8 cellular contexts compared by ENCODE assay signal in the genomic region with DNA sequence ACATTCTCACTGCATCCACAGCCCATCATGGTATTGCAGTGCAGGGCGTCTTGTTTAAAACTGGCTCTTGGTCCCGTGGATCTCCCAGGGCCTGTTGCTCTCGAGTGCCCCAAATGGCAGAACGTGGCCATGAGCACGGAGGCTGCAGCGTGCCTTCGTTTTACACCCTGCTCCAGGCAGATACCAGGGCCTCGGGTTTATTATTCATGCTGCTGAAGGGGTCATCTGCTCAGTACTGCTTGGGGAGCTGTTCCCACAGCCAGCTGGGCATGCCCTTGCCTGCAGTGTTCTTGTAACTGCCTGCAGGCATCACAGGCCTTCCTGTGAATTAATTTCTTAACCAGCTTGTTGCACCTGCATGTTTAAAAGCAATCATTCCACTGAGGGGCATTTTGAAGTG.
DNase-seq lines count a peak whose midpoint lies in the region; ATAC-seq, FAIRE-seq and TF ChIP-seq lines count a peak whose summit lies in the region.

No MANE protein-coding gene starts in this region.

- H3K4me3 ChIP-seq in SK-N-SH (ENCODE audit: low read depth in 2 of 2, low read length in 1 of 2) (no peak overlapping the region; a peak in 1 of 4 replicates), mesendoderm (ENCODE audit: low read length) (no peak overlapping the region)

- peaks cover 48% of the 10 kb centered on the region for H3K4me1 Mint-ChIP-seq in brain

- H3K4me1 ChIP-seq in SK-N-SH (ENCODE audit: control insufficient read depth in 1 of 2, insufficient read depth in 2 of 2, low read depth in 1 of 2, low read length in 1 of 2) = peaks cover 19 to 50% of the 10 kb centered on the region in 2 experiments
- no peaks in the 10 kb centered on the region for H3K4me1 ChIP-seq in mesendoderm (ENCODE audit: control insufficient read depth, low read depth, low read length)

- no peaks in the 10 kb centered on the region for H3K79me1 ChIP-seq in mesendoderm (ENCODE audit: low read length)

- H3F3A ChIP-seq in SK-N-SH (replicated peaks; ENCODE audit: insufficient read depth) = no peaks in the 10 kb centered on the region

- peak; percentile 58 for TF ChIP-seq CTCF in SK-N-SH (IDR thresholded peaks at IDR 0.05)
- peak in 1 of 2 experiments; percentile 57 for TF ChIP-seq CTCF in brain (conservative IDR thresholded peaks at IDR 0.05)

- H3K23ac ChIP-seq in mesendoderm (ENCODE audit: low read length) = no peak overlapping the region

- H4K8ac ChIP-seq in mesendoderm (ENCODE audit: low read depth, low read length) = no peak overlapping the region

- H3K4ac ChIP-seq in mesendoderm (ENCODE audit: low read depth, low read length) = no peak overlapping the region

- no peak overlapping the region for H3K4me3 Mint-ChIP-seq in brain

- H3K36me3 ChIP-seq in SK-N-SH (replicated peaks in 1 of 2; ENCODE audit: control insufficient read depth in 1 of 2, insufficient read depth in 2 of 2, low read length in 1 of 2) = peaks cover 2 to 4% of the 10 kb centered on the region in 2 experiments
- no peaks in the 10 kb centered on the region for H3K36me3 ChIP-seq in mesendoderm (ENCODE audit: control insufficient read depth, insufficient read depth, low read length)

- H3K79me2 ChIP-seq in SK-N-SH (ENCODE audit: insufficient read depth) (no peaks in the 10 kb centered on the region), mesendoderm (ENCODE audit: control insufficient read depth, insufficient read depth, low read length) (no peaks in the 10 kb centered on the region)

- H2AFZ ChIP-seq in SK-N-SH (ENCODE audit: low read depth) = no peak overlapping the region

- no peak for TF ChIP-seq EP300 in SK-N-SH (IDR thresholded peaks at IDR 0.05; ENCODE audit: borderline replicate concordance in 1 of 2, low read depth in 1 of 2, low read length in 1 of 2)

- no peak overlapping the region for H3K18ac ChIP-seq in mesendoderm (ENCODE audit: low read length)

- FAIRE-seq in GM12891 (lab: Jason Lieb, UNC) (peak; percentile 13), urothelium cell line (lab: Jason Lieb, UNC) (peak; percentile 77)

- H2BK120ac ChIP-seq in mesendoderm (ENCODE audit: low read depth, low read length) = no peak overlapping the region

- H3K9ac ChIP-seq in SK-N-SH = no peak overlapping the region
- no peak overlapping the region for H3K9ac ChIP-seq in mesendoderm (ENCODE audit: low read length)

- H2BK5ac ChIP-seq in mesendoderm (ENCODE audit: low read length) = no peak overlapping the region

- H4K20me1 ChIP-seq in SK-N-SH (ENCODE audit: insufficient read depth) = no peaks in the 10 kb centered on the region

- H3K27me3 ChIP-seq in SK-N-SH (ENCODE audit: insufficient read depth) (no peaks in the 10 kb centered on the region), mesendoderm (ENCODE audit: insufficient read depth, low read length, poor library complexity) (no peaks in the 10 kb centered on the region)

- no peaks in the 10 kb centered on the region for H3K27me3 Mint-ChIP-seq in brain

- CTCF ChIA-PET in SK-N-SH (lab: Yijun Ruan, JAX) = interaction anchor here (0.7 to 3.7 kb wide), 20 partner anchors 11 to 384 kb away, joined by 3 to 20 read pairs (median 4); no protein-coding TSS in a partner anchor

- no peak overlapping the region for H2AK5ac ChIP-seq in mesendoderm (ENCODE audit: low read length)

- H3K27ac Mint-ChIP-seq in brain = peak overlapping the region in 4 of 5 experiments; percentile 24 to 89 (median 76)

- H3K9me3 Mint-ChIP-seq in brain = peaks cover 4 to 21% (median 4%) of the 10 kb centered on the region in 5 experiments

- peak overlapping the region in 1 of 2 experiments; percentile 96; a peak in 2 of 4 replicates for H3K27ac ChIP-seq in SK-N-SH (ENCODE audit: low read depth in 2 of 2, low read length in 1 of 2)
- H3K27ac ChIP-seq in mesendoderm (ENCODE audit: low read depth, low read length) = no peak overlapping the region

- DNase-seq in GM12891 (ENCODE audit: insufficient read length, low spot score) (no peak), SK-N-SH (peak; percentile 88), mesendoderm (peak; percentile 44), urothelium cell line (ENCODE audit: low spot score) (no peak), NCI-H2196 (lab: John Stamatoyannopoulos, UW; ENCODE audit: unreplicated experiment) (no peak)

- no peak overlapping the region for H4K5ac ChIP-seq in mesendoderm (ENCODE audit: low read length)

- no peak for TF ChIP-seq POLR2A in GM12891 (IDR thresholded peaks at IDR 0.05; ENCODE audit: low read depth, low read length)

- no peak overlapping the region for H3K56ac ChIP-seq in mesendoderm (ENCODE audit: low read length)

- no peaks in the 10 kb centered on the region for H3K9me2 ChIP-seq in SK-N-SH

- peaks cover 36% of the 10 kb centered on the region for H3K36me3 Mint-ChIP-seq in brain

- TF ChIP-seq RAD21 in SK-N-SH (IDR thresholded peaks at IDR 0.05; ENCODE audit: low read length) = peak; percentile 67

- no peak overlapping the region for H2BK15ac ChIP-seq in mesendoderm (replicated peaks; ENCODE audit: low read depth)

- H3K4me2 ChIP-seq in SK-N-SH = no peak overlapping the region
- H3K4me2 ChIP-seq in mesendoderm (ENCODE audit: low read length) = no peak overlapping the region

- no peaks in the 10 kb centered on the region for H3K9me3 ChIP-seq in SK-N-SH

- WGBS in SK-N-SH (ENCODE audit: low lambda C conversion rate) = 49% methylated on average over 7 of the region's 8 CpGs
- WGBS in mesendoderm (ENCODE audit: extremely low coverage, insufficient coverage, low lambda C conversion rate) = no CpG with 5 or more reads among the region's 8 CpGs

- POLR2A ChIA-PET in SK-N-SH (lab: Yijun Ruan, JAX) = interaction anchor here (1.4 kb wide), 1 partner anchor 29 kb away, joined by 3 read pairs; no protein-coding TSS in a partner anchor

- no peak for ATAC-seq in GM21423 (IDR thresholded peaks at IDR 0.05; ENCODE audit: unreplicated experiment)
- ATAC-seq in HG03565 (IDR thresholded peaks at IDR 0.05; ENCODE audit: unreplicated experiment) = no peak

TF ChIP-seq in GM12891, 5 proteins besides CTCF, POLR2A, EP300 and RAD21:
- TF ChIP-seq PAX5 (IDR thresholded peaks at IDR 0.05; ENCODE audit: insufficient read depth, low read length, severe bottlenecking) = no peak
- no peak for TF ChIP-seq POU2F2 (IDR thresholded peaks at IDR 0.05; ENCODE audit: low read depth, low read length)
- TF ChIP-seq SPI1 (IDR thresholded peaks at IDR 0.05; ENCODE audit: low read depth, low read length) = no peak
- TF ChIP-seq TAF1 (IDR thresholded peaks at IDR 0.05; ENCODE audit: low read depth, low read length) = no peak
- TF ChIP-seq POLR2AphosphoS5 (IDR thresholded peaks at IDR 0.05; ENCODE audit: low read depth, low read length) = no peak

TF ChIP-seq in SK-N-SH, 30 proteins besides CTCF, POLR2A, EP300 and RAD21:
- TF ChIP-seq JUND (IDR thresholded peaks at IDR 0.05) = no peak
- peak; percentile 20; the same call in 1 of the 2 replicates for TF ChIP-seq SMC3 (IDR thresholded peaks at IDR 0.05; ENCODE audit: low read depth, low read length)
- peak; percentile 17 for TF ChIP-seq CHD2 (IDR thresholded peaks at IDR 0.05; ENCODE audit: low read length, partially characterized antibody)
- TF ChIP-seq, protein P1, sequence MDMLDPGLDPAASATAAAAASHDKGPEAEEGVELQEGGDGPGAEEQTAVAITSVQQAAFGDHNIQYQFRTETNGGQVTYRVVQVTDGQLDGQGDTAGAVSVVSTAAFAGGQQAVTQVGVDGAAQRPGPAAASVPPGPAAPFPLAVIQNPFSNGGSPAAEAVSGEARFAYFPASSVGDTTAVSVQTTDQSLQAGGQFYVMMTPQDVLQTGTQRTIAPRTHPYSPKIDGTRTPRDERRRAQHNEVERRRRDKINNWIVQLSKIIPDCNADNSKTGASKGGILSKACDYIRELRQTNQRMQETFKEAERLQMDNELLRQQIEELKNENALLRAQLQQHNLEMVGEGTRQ (IDR thresholded peaks at IDR 0.05; ENCODE audit: borderline replicate concordance, low read depth, low read length) = no peak

Comparison
In these comparisons a context has a peak if more than half of its experiments do, and no peak if none do; other contexts are left out.
1. DNase-seq: peak in SK-N-SH (single experiment) and mesendoderm (single experiment); none in GM12891 (single experiment), urothelium cell line (single experiment) and NCI-H2196 (single experiment).